Comparison of ENCODE assay signal across 8 cellular contexts in genomic region chr2:199850250-199850717, GRCh38. TPM values are rescaled to one million over a fixed set of nuclear protein-coding genes. Genes with fewer than 3 reads are reported as not detected.
DNase-seq lines count a peak whose midpoint lies in the region; ATAC-seq, FAIRE-seq and TF ChIP-seq lines count a peak whose summit lies in the region.

No MANE protein-coding gene starts in this region.

- WGBS in tibial nerve, 2 donors: 19 to 21% methylated on average over 12 of the region's 12 CpGs

- peak overlapping the region; percentile 68 for H3K4me3 ChIP-seq in astrocyte (ENCODE audit: insufficient read depth, low read depth, low read length)
- H3K4me3 ChIP-seq in lower lobe of right lung: peak overlapping the region; percentile 67
- peak overlapping the region; percentile 48 to 84 (median 76) for H3K4me3 ChIP-seq in tibial nerve

- FAIRE-seq in astrocyte (lab: Jason Lieb, UNC) (no peak), D721Med (lab: Jason Lieb, UNC) (no peak)

- H3K9me3 Mint-ChIP-seq in activated T-cell treated with anti-CD3 and anti-CD28 coated beads, Interleukin-2, amount 50 U/mL, for 24 hours: no peaks in the 10 kb centered on the region
- no peaks in the 10 kb centered on the region for H3K9me3 Mint-ChIP-seq in astrocyte (ENCODE audit: unreplicated experiment)

- peak overlapping the region; percentile 98 for H3K4me2 ChIP-seq in astrocyte (ENCODE audit: low read length)

- H4K20me1 ChIP-seq in astrocyte (ENCODE audit: insufficient read depth, low read length): no peaks in the 10 kb centered on the region

- peaks cover 2% of the 10 kb centered on the region for H3K36me3 Mint-ChIP-seq in activated T-cell treated with anti-CD3 and anti-CD28 coated beads, Interleukin-2, amount 50 U/mL, for 24 hours (ENCODE audit: low read depth)
- H3K36me3 Mint-ChIP-seq in astrocyte (ENCODE audit: low read depth, unreplicated experiment): no peaks in the 10 kb centered on the region

- intact Hi-C loops in lower lobe of right lung (cut with DNase I): no loop called here

- peak overlapping the region; percentile 74 for H3K4me3 Mint-ChIP-seq in activated T-cell treated with anti-CD3 and anti-CD28 coated beads, Interleukin-2, amount 50 U/mL, for 24 hours
- H3K4me3 Mint-ChIP-seq in astrocyte (ENCODE audit: unreplicated experiment): peak overlapping the region; percentile 81

- H2AFZ ChIP-seq in astrocyte (ENCODE audit: low read depth, low read length): peak overlapping the region; percentile 97

- no peak for TF ChIP-seq CTCF in astrocyte (IDR thresholded peaks at IDR 0.05; ENCODE audit: insufficient read depth, low read depth, low read length)
- no peak for TF ChIP-seq CTCF in lower lobe of right lung (IDR thresholded peaks at IDR 0.05)
- TF ChIP-seq CTCF in tibial nerve (IDR thresholded peaks at IDR 0.05): no peak
- TF ChIP-seq CTCF in D721Med (IDR thresholded peaks at IDR 0.05; ENCODE audit: insufficient read depth, missing control alignments): no peak

- peak overlapping the region; percentile 44 for H3K27ac Mint-ChIP-seq in activated T-cell treated with anti-CD3 and anti-CD28 coated beads, Interleukin-2, amount 50 U/mL, for 24 hours
- no peak overlapping the region for H3K27ac Mint-ChIP-seq in astrocyte (ENCODE audit: unreplicated experiment)

- H3K27me3 ChIP-seq in astrocyte (ENCODE audit: insufficient read depth, low read length) (peaks cover 25% of the 10 kb centered on the region), lower lobe of right lung (ENCODE audit: low read depth) (no peaks in the 10 kb centered on the region), tibial nerve (no peaks in the 10 kb centered on the region)

- no peaks in the 10 kb centered on the region for H3K4me1 ChIP-seq in astrocyte (ENCODE audit: insufficient read depth, low read length)
- no peaks in the 10 kb centered on the region for H3K4me1 ChIP-seq in lower lobe of right lung
- peaks cover 0 to 15% (median 0%) of the 10 kb centered on the region in 4 donors for H3K4me1 ChIP-seq in tibial nerve

- H3K9me3 ChIP-seq in astrocyte (ENCODE audit: insufficient read depth, low read depth, low read length) (no peaks in the 10 kb centered on the region), lower lobe of right lung (no peaks in the 10 kb centered on the region), tibial nerve (no peaks in the 10 kb centered on the region)

- H3K4me1 Mint-ChIP-seq in activated T-cell treated with anti-CD3 and anti-CD28 coated beads, Interleukin-2, amount 50 U/mL, for 24 hours (ENCODE audit: low read depth): peaks cover 15% of the 10 kb centered on the region
- H3K4me1 Mint-ChIP-seq in astrocyte (ENCODE audit: low read depth, unreplicated experiment): no peaks in the 10 kb centered on the region

- TF ChIP-seq POLR2A in tibial nerve (IDR thresholded peaks at IDR 0.05): no peak

- ATAC-seq in lower lobe of right lung: no peak
- ATAC-seq in HG02981 (IDR thresholded peaks at IDR 0.05; ENCODE audit: unreplicated experiment): no peak

- no peak for DNase-seq in activated T-cell treated with anti-CD3 and anti-CD28 coated beads, Interleukin-2, amount 50 U/mL, for 24 hours
- DNase-seq in activated T-cell treated with anti-CD3 and anti-CD28 coated beads, Interleukin-2, amount 50 U/mL, for 48 hours: no peak
- DNase-seq in astrocyte (ENCODE audit: low read depth): no peak
- no peak for DNase-seq in lower lobe of right lung
- no peak for DNase-seq in tibial nerve (ENCODE audit: low spot score in 2 of 2)
- DNase-seq in D721Med (ENCODE audit: insufficient read length, low spot score): no peak
- DNase-seq in glomerular visceral epithelial cell (ENCODE audit: extremely low spot score): no peak

- peak overlapping the region; percentile 65 for H3K9ac ChIP-seq in astrocyte (ENCODE audit: low read length)

- no peaks in the 10 kb centered on the region for H3K79me2 ChIP-seq in astrocyte (ENCODE audit: insufficient read depth, low read length)

- TF ChIP-seq EP300 in tibial nerve (IDR thresholded peaks at IDR 0.05): no peak

- peaks cover 7% of the 10 kb centered on the region for H3K27me3 Mint-ChIP-seq in activated T-cell treated with anti-CD3 and anti-CD28 coated beads, Interleukin-2, amount 50 U/mL, for 24 hours
- peaks cover 42% of the 10 kb centered on the region for H3K27me3 Mint-ChIP-seq in astrocyte (ENCODE audit: low read depth, unreplicated experiment)

- H3K36me3 ChIP-seq in astrocyte (ENCODE audit: insufficient read depth, low read length): no peaks in the 10 kb centered on the region
- no peaks in the 10 kb centered on the region for H3K36me3 ChIP-seq in lower lobe of right lung
- no peaks in the 10 kb centered on the region for H3K36me3 ChIP-seq in tibial nerve

- no peak overlapping the region for H3K27ac ChIP-seq in astrocyte (ENCODE audit: low read depth, low read length)
- peak overlapping the region; percentile 61 for H3K27ac ChIP-seq in lower lobe of right lung
- H3K27ac ChIP-seq in tibial nerve: peak overlapping the region in 1 of 4 donors; percentile 82

RNA-seq across cellular contexts. Expression of gene FTCDNL1, which starts 0.7 kb away (rescaled TPM):
- 0.45 and 0.48 TPM in 2 replicates for total RNA-seq in astrocyte
- 3.7 TPM for total RNA-seq in lower lobe of right lung
- total RNA-seq in tibial nerve: 1 to 10 TPM; 1.8 to 9.0 (median 3.4) TPM
